In the genomic region with DNA sequence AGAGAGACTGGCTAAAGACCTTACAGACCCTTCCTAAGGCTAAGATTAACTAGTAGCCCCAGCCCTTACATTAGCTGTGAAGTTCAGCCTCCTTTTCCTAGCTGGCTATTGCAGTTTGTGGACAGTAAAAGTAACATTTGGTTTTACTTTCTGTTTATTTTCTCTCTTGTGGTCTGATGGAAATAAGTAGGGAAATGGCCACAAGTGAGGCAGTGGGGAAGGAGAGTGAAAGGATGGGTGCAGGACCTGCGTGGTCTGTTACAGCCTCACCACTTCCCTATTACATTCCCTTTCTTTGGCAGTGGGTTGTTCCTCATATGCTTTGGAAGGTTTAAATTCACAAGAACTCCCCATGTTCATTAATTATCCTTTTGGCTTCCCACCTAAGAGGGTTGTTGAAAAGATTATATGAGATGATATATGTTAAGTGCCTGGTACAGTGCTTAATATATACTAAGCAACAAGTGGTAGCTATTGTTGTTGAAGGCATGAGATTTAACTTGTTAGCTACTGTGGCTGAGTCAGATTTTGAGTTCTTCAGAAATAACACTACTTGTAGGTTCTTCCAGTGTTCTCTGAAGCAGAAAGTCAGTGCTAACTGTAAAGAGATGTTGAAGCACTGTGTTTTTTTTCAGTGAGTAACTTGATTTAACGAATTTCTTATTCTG, we compare ENCODE assay signal across 13 cellular contexts.
DNase-seq lines count a peak whose midpoint lies in the region; ATAC-seq and TF ChIP-seq lines count a peak whose summit lies in the region.
"Had no signal": no experiment of that assay in that cellular context is flagged by ENCODE, and none has a peak within 500 bp of the region (broad histone marks: within the 10 kb centered on the region; RNA-seq: fewer than 3 reads in every experiment).

No MANE protein-coding gene starts in this region.

- H3K27me3 ChIP-seq in body of pancreas, result no peaks in the 10 kb centered on the region

- no peaks in the 10 kb centered on the region for H3K9me3 Mint-ChIP-seq in dendritic cell treated with granulocyte-macrophage colony-stimulating factor and Interleukin-4, amounts not matched to agents 40 ng/mL and 50 ng/mL, for 4 days
- H3K9me3 Mint-ChIP-seq: T-cell had no signal

- no peaks in the 10 kb centered on the region for H3K27me3 Mint-ChIP-seq in dendritic cell treated with granulocyte-macrophage colony-stimulating factor and Interleukin-4, amounts not matched to agents 40 ng/mL and 50 ng/mL, for 4 days
- H3K27me3 Mint-ChIP-seq: activated CD8-positive, alpha-beta memory T cell treated with anti-CD3 and anti-CD28 coated beads, Interleukin-2, amount 10 ng/mL, durations not matched to agents 7 days and 5 days; T-cell had no signal

- no peak for TF ChIP-seq CTCF in body of pancreas (IDR thresholded peaks at IDR 0.05)

- intact Hi-C loops in dendritic cell treated with granulocyte-macrophage colony-stimulating factor and Interleukin-4, amounts not matched to agents 40 ng/mL and 50 ng/mL, for 4 days (cut with micrococcal nuclease), result no loop called here
- intact Hi-C loops in body of pancreas (cut with DNase I), result no loop called here

- no peak for TF ChIP-seq POLR2A in body of pancreas (IDR thresholded peaks at IDR 0.05)

- no peak overlapping the region for H3K4me3 ChIP-seq in body of pancreas
- H3K4me3 ChIP-seq: skin epidermis had no signal

- no peak overlapping the region for H3K27ac ChIP-seq in body of pancreas
- no peak overlapping the region for H3K27ac ChIP-seq in caudate nucleus (ENCODE audit: low read depth, low read length)
- H3K27ac ChIP-seq: skin epidermis had no signal

- DNase-seq in GF-D8 (lab: John Stamatoyannopoulos, UW) (peak; percentile 3), KBM-7 (peak; percentile 62), body of pancreas (no peak), caudate nucleus (lab: John Stamatoyannopoulos, UW) (no peak), DMS79 treated with DMSO at 0.1 percent for 48 hours (lab: John Stamatoyannopoulos, UW) (no peak)
- no peak for DNase-seq in activated CD4-positive, alpha-beta T cell treated with anti-CD3 and anti-CD28 coated beads, Interleukin-2, amount 50 U/mL, for 48 hours
- DNase-seq: activated CD8-positive, alpha-beta memory T cell treated with anti-CD3 and anti-CD28 coated beads, Interleukin-2, amount 10 ng/mL, durations not matched to agents 7 days and 5 days; amygdala; NCI-H774; T-cell had no signal

- peaks cover 12% of the 10 kb centered on the region for H3K36me3 Mint-ChIP-seq in dendritic cell treated with granulocyte-macrophage colony-stimulating factor and Interleukin-4, amounts not matched to agents 40 ng/mL and 50 ng/mL, for 4 days (ENCODE audit: low read depth)

- WGBS in body of pancreas, 2 donors, result 82 to 90% methylated on average over 2 of the region's 2 CpGs

- no peaks in the 10 kb centered on the region for H3K4me1 ChIP-seq in body of pancreas

- in situ Hi-C loops in KBM-7 (cut with MboI; ENCODE audit: low pct_unique_long_range_greater_than_20kb, low sequenced_read_pairs), result no loop called here

- peak; percentile 54 for ATAC-seq in GM21576 (IDR thresholded peaks at IDR 0.05; ENCODE audit: unreplicated experiment)
- no peak for ATAC-seq in body of pancreas
- ATAC-seq: activated CD8-positive, alpha-beta memory T cell treated with anti-CD3 and anti-CD28 coated beads, Interleukin-2, amount 10 ng/mL, durations not matched to agents 7 days and 5 days; T-cell had no signal

- peaks cover 42% of the 10 kb centered on the region for H3K4me1 Mint-ChIP-seq in dendritic cell treated with granulocyte-macrophage colony-stimulating factor and Interleukin-4, amounts not matched to agents 40 ng/mL and 50 ng/mL, for 4 days (ENCODE audit: low read depth)

- no peak overlapping the region for H3K4me3 Mint-ChIP-seq in dendritic cell treated with granulocyte-macrophage colony-stimulating factor and Interleukin-4, amounts not matched to agents 40 ng/mL and 50 ng/mL, for 4 days
- H3K4me3 Mint-ChIP-seq: activated CD8-positive, alpha-beta memory T cell treated with anti-CD3 and anti-CD28 coated beads, Interleukin-2, amount 10 ng/mL, durations not matched to agents 7 days and 5 days; T-cell had no signal

- no peaks in the 10 kb centered on the region for H3K36me3 ChIP-seq in body of pancreas (replicated peaks in 1 of 2; ENCODE audit: insufficient read depth in 1 of 2, low read depth in 2 of 2)

- H3K9me3 ChIP-seq in body of pancreas, result no peaks in the 10 kb centered on the region

- peak overlapping the region; percentile 15 for H3K27ac Mint-ChIP-seq in dendritic cell treated with granulocyte-macrophage colony-stimulating factor and Interleukin-4, amounts not matched to agents 40 ng/mL and 50 ng/mL, for 4 days
- H3K27ac Mint-ChIP-seq: activated CD8-positive, alpha-beta memory T cell treated with anti-CD3 and anti-CD28 coated beads, Interleukin-2, amount 10 ng/mL, durations not matched to agents 7 days and 5 days; T-cell had no signal

Comparison
In these comparisons a context has a peak if more than half of its experiments do, and no peak if none do; other contexts are left out.
1. DNase-seq: peak in GF-D8 (single experiment) and KBM-7 (single experiment); none in body of pancreas (0 of 4), caudate nucleus (0 of 61), DMS79 treated with DMSO at 0.1 percent for 48 hours (single experiment) and activated CD4-positive, alpha-beta T cell treated with anti-CD3 and anti-CD28 coated beads, Interleukin-2, amount 50 U/mL, for 48 hours (0 of 2).